Comparison of ENCODE assay signal across 14 cellular contexts in genomic region chr2:120894936-120895335, GRCh38.
"Had no signal": no experiment of that assay in that cellular context is flagged by ENCODE, and none has a peak within 500 bp of the region (broad histone marks: within the 10 kb centered on the region; RNA-seq: fewer than 3 reads in every experiment).

No MANE protein-coding gene starts in this region.

- DNase-seq: activated naive CD4-positive, alpha-beta T cell treated with anti-CD3 and anti-CD28 coated beads, Interleukin-2, amount 50 U/mL, for 16 hours; adrenal gland; colonic mucosa; mucosa of descending colon; stimulated activated CD4-positive, alpha-beta T cell treated with anti-CD3 and anti-CD28 coated beads, Interleukin-15, amount 100 ng/mL, for 24 hours; stimulated activated CD4-positive, alpha-beta T cell treated with anti-CD3 and anti-CD28 coated beads, Interleukin-4, amount 100 ng/mL, for 4 hours; stomach; SW 1271 had no signal

- H3K27ac Mint-ChIP-seq: activated T-helper 2 cell treated with anti-CD3 and anti-CD28 coated beads, Interferon-gamma antibody, Interleukin-2, Interleukin-4, amounts not matched to agents 10 μg/mL and 5 μg/mL and 100 μg/mL, durations not matched to agents 14 hours and 24 hours and 36 hours; naive thymus-derived CD8-positive, alpha-beta T cell; T-helper 2 cell treated with Interferon-gamma antibody and Interleukin-4, amounts not matched to agents 5 μg/mL and 100 μg/mL, for 36 hours had no signal

- H3K4me1 Mint-ChIP-seq: naive thymus-derived CD8-positive, alpha-beta T cell had no signal

- H3K4me1 ChIP-seq: colonic mucosa had no signal

- H3K27ac ChIP-seq: colonic mucosa, stomach had no signal

- H3K9me3 ChIP-seq: adrenal gland, colonic mucosa, mucosa of descending colon, stomach, thoracic aorta had no signal

- H3K36me3 Mint-ChIP-seq: naive thymus-derived CD8-positive, alpha-beta T cell had no signal

- H3K4me3 Mint-ChIP-seq: naive thymus-derived CD8-positive, alpha-beta T cell; T-helper 2 cell treated with Interferon-gamma antibody and Interleukin-4, amounts not matched to agents 5 μg/mL and 100 μg/mL, for 36 hours had no signal

- H3K4me3 ChIP-seq: adrenal gland, colonic mucosa, lung, mucosa of descending colon, stomach, thoracic aorta had no signal

- ATAC-seq: activated CD4-positive, CD25-positive, alpha-beta regulatory T cell treated with anti-CD3 and anti-CD28 coated beads, Interleukin-2, amount 50 U/mL, for 24 hours; mucosa of descending colon; naive thymus-derived CD8-positive, alpha-beta T cell had no signal

- H3K9me3 Mint-ChIP-seq: activated T-helper 2 cell treated with anti-CD3 and anti-CD28 coated beads, Interferon-gamma antibody, Interleukin-2, Interleukin-4, amounts not matched to agents 10 μg/mL and 5 μg/mL and 100 μg/mL, durations not matched to agents 14 hours and 24 hours and 36 hours; T-helper 2 cell treated with Interferon-gamma antibody and Interleukin-4, amounts not matched to agents 5 μg/mL and 100 μg/mL, for 36 hours had no signal

- H3K27me3 ChIP-seq: adrenal gland, colonic mucosa, stomach had no signal

- H3K36me3 ChIP-seq: adrenal gland, colonic mucosa, stomach, thoracic aorta had no signal
